Comparison of ENCODE assay signal across 40 cellular contexts in genomic region chr12:99644629-99645028, GRCh38. TPM values are rescaled to one million over a fixed set of nuclear protein-coding genes. Genes with fewer than 3 reads are reported as not detected.
"Had no signal": no experiment of that assay in that cellular context is flagged by ENCODE, and none has a peak within 500 bp of the region (broad histone marks: within the 10 kb centered on the region; RNA-seq: fewer than 3 reads in every experiment).

No MANE protein-coding gene starts in this region.

- H3K36me3 Mint-ChIP-seq: activated CD4-positive, alpha-beta memory T cell treated with anti-CD3 and anti-CD28 coated beads for 36 hours; activated CD8-positive, alpha-beta memory T cell treated with anti-CD3 and anti-CD28 coated beads, Interleukin-2, amount 10 ng/mL, durations not matched to agents 7 days and 5 days; activated naive CD4-positive, alpha-beta T cell treated with anti-CD3 and anti-CD28 coated beads, Interleukin-2, amount 50 U/mL, for 24 hours; activated naive CD8-positive, alpha-beta T cell treated with anti-CD3 and anti-CD28 coated beads for 36 hours had no signal

- DNase-seq: activated CD4-positive, alpha-beta memory T cell treated with anti-CD3 and anti-CD28 coated beads for 36 hours; activated CD4-positive, alpha-beta T cell treated with anti-CD3 and anti-CD28 coated beads for 36 hours; activated CD4-positive, alpha-beta T cell treated with anti-CD3 and anti-CD28 coated beads, Interleukin-2, amount 10 ng/mL, durations not matched to agents 24 days and 14 days; activated CD4-positive, CD25-positive, alpha-beta regulatory T cell; activated CD4-positive, CD25-positive, alpha-beta regulatory T cell treated with anti-CD3 and anti-CD28 coated beads, Interleukin-2, amount 50 U/mL, for 72 hours; activated CD8-positive, alpha-beta memory T cell treated with anti-CD3 and anti-CD28 coated beads, Interleukin-2, amount 10 ng/mL, durations not matched to agents 7 days and 5 days; activated CD8-positive, alpha-beta memory T cell treated with anti-CD3 and anti-CD28 coated beads, Interleukin-2, amount 50 U/mL, for 4 hours; activated CD8-positive, alpha-beta T cell treated with anti-CD3 and anti-CD28 coated beads, Interleukin-2, amount 10 ng/mL, durations not matched to agents 7 days and 5 days; activated effector memory CD4-positive, alpha-beta T cell treated with anti-CD3 and anti-CD28 coated beads, Interleukin-2, amount 50 U/mL, for 16 hours; activated naive CD4-positive, alpha-beta T cell treated with anti-CD3 and anti-CD28 coated beads for 36 hours; activated naive CD8-positive, alpha-beta T cell treated with anti-CD3 and anti-CD28 coated beads for 36 hours; activated naive CD8-positive, alpha-beta T cell treated with anti-CD3 and anti-CD28 coated beads, Interleukin-2, amount 50 U/mL, for 24 hours; activated T-cell treated with anti-CD3 and anti-CD28 coated beads, Interleukin-2, amount 50 U/mL, for 1 hour; activated T-cell treated with anti-CD3 and anti-CD28 coated beads, Interleukin-2, amount 50 U/mL, for 48 hours; adrenal gland; amygdala; aorta; body of pancreas; caudate nucleus; cortex of kidney; dermis blood vessel endothelial cell; effector CD4-positive, alpha-beta T cell; esophagus squamous epithelium; foreskin melanocyte; heart right ventricle; T-helper 17 cell; T1000; WERI-Rb-1 had no signal

- H3K4me1 Mint-ChIP-seq: activated CD4-positive, alpha-beta T cell treated with anti-CD3 and anti-CD28 coated beads for 36 hours; activated CD4-positive, alpha-beta T cell treated with anti-CD3 and anti-CD28 coated beads, Interleukin-2, amount 10 ng/mL, durations not matched to agents 24 days and 14 days; activated CD8-positive, alpha-beta memory T cell treated with anti-CD3 and anti-CD28 coated beads, Interleukin-2, amount 10 ng/mL, durations not matched to agents 7 days and 5 days; activated naive CD4-positive, alpha-beta T cell treated with anti-CD3 and anti-CD28 coated beads, Interleukin-2, amount 50 U/mL, for 24 hours; activated naive CD8-positive, alpha-beta T cell treated with anti-CD3 and anti-CD28 coated beads for 36 hours; activated naive CD8-positive, alpha-beta T cell treated with anti-CD3 and anti-CD28 coated beads, Interleukin-2, amount 50 U/mL, for 24 hours; T-helper 17 cell had no signal

- H3K9me3 Mint-ChIP-seq: activated CD4-positive, alpha-beta memory T cell treated with anti-CD3 and anti-CD28 coated beads for 36 hours; activated CD4-positive, alpha-beta T cell treated with anti-CD3 and anti-CD28 coated beads, Interleukin-2, amount 10 ng/mL, durations not matched to agents 24 days and 14 days; activated naive CD4-positive, alpha-beta T cell treated with anti-CD3 and anti-CD28 coated beads for 36 hours; activated naive CD4-positive, alpha-beta T cell treated with anti-CD3 and anti-CD28 coated beads, Interleukin-2, amount 50 U/mL, for 24 hours; activated naive CD8-positive, alpha-beta T cell treated with anti-CD3 and anti-CD28 coated beads, Interleukin-2, amount 50 U/mL, for 24 hours; activated T-helper 1 cell treated with anti-CD3 and anti-CD28 coated beads, Interleukin-12 subunit alpha, Interleukin-12 subunit beta, Interleukin-2, Interleukin-4 antibody, amounts not matched to agents 30 ng/mL and 10 ng/mL and 1 ng/mL, durations not matched to agents 14 hours and 24 hours and 36 hours; T-helper 2 cell treated with Interferon-gamma antibody and Interleukin-4, amounts not matched to agents 5 μg/mL and 100 μg/mL, for 36 hours had no signal

- H3K4me3 Mint-ChIP-seq: activated CD4-positive, alpha-beta memory T cell treated with anti-CD3 and anti-CD28 coated beads for 36 hours; activated CD4-positive, alpha-beta T cell treated with anti-CD3 and anti-CD28 coated beads for 36 hours; activated CD4-positive, alpha-beta T cell treated with anti-CD3 and anti-CD28 coated beads, Interleukin-2, amount 10 ng/mL, durations not matched to agents 24 days and 14 days; activated CD8-positive, alpha-beta memory T cell treated with anti-CD3 and anti-CD28 coated beads, Interleukin-2, amount 10 ng/mL, durations not matched to agents 7 days and 5 days; activated CD8-positive, alpha-beta T cell treated with anti-CD3 and anti-CD28 coated beads, Interleukin-2, amount 10 ng/mL, durations not matched to agents 7 days and 5 days; activated naive CD4-positive, alpha-beta T cell treated with anti-CD3 and anti-CD28 coated beads for 36 hours; activated naive CD4-positive, alpha-beta T cell treated with anti-CD3 and anti-CD28 coated beads, Interleukin-2, amount 50 U/mL, for 24 hours; activated naive CD8-positive, alpha-beta T cell treated with anti-CD3 and anti-CD28 coated beads for 36 hours; activated naive CD8-positive, alpha-beta T cell treated with anti-CD3 and anti-CD28 coated beads, Interleukin-2, amount 50 U/mL, for 24 hours; activated T-helper 1 cell treated with anti-CD3 and anti-CD28 coated beads, Interleukin-12 subunit alpha, Interleukin-12 subunit beta, Interleukin-2, Interleukin-4 antibody, amounts not matched to agents 30 ng/mL and 10 ng/mL and 1 ng/mL, durations not matched to agents 14 hours and 24 hours and 36 hours; T-helper 17 cell; T-helper 2 cell treated with Interferon-gamma antibody and Interleukin-4, amounts not matched to agents 5 μg/mL and 100 μg/mL, for 36 hours had no signal

- H3K27ac Mint-ChIP-seq: activated CD4-positive, alpha-beta memory T cell treated with anti-CD3 and anti-CD28 coated beads for 36 hours; activated CD4-positive, alpha-beta T cell treated with anti-CD3 and anti-CD28 coated beads for 36 hours; activated CD4-positive, alpha-beta T cell treated with anti-CD3 and anti-CD28 coated beads, Interleukin-2, amount 10 ng/mL, durations not matched to agents 24 days and 14 days; activated CD8-positive, alpha-beta memory T cell treated with anti-CD3 and anti-CD28 coated beads, Interleukin-2, amount 10 ng/mL, durations not matched to agents 7 days and 5 days; activated CD8-positive, alpha-beta T cell treated with anti-CD3 and anti-CD28 coated beads, Interleukin-2, amount 10 ng/mL, durations not matched to agents 7 days and 5 days; activated naive CD4-positive, alpha-beta T cell treated with anti-CD3 and anti-CD28 coated beads for 36 hours; activated naive CD4-positive, alpha-beta T cell treated with anti-CD3 and anti-CD28 coated beads, Interleukin-2, amount 50 U/mL, for 24 hours; activated naive CD8-positive, alpha-beta T cell treated with anti-CD3 and anti-CD28 coated beads for 36 hours; activated naive CD8-positive, alpha-beta T cell treated with anti-CD3 and anti-CD28 coated beads, Interleukin-2, amount 50 U/mL, for 24 hours; activated T-helper 1 cell treated with anti-CD3 and anti-CD28 coated beads, Interleukin-12 subunit alpha, Interleukin-12 subunit beta, Interleukin-2, Interleukin-4 antibody, amounts not matched to agents 30 ng/mL and 10 ng/mL and 1 ng/mL, durations not matched to agents 14 hours and 24 hours and 36 hours; activated T-helper 2 cell treated with anti-CD3 and anti-CD28 coated beads, Interferon-gamma antibody, Interleukin-2, Interleukin-4, amounts not matched to agents 10 μg/mL and 5 μg/mL and 100 μg/mL, durations not matched to agents 14 hours and 24 hours and 36 hours; T-helper 17 cell; T-helper 2 cell treated with Interferon-gamma antibody and Interleukin-4, amounts not matched to agents 5 μg/mL and 100 μg/mL, for 36 hours had no signal

- H3K27me3 ChIP-seq: adrenal gland, body of pancreas, esophagus squamous epithelium, gastroesophageal sphincter, heart right ventricle had no signal

- H3K4me3 ChIP-seq: adrenal gland, body of pancreas, esophagus squamous epithelium, gastroesophageal sphincter, heart right ventricle had no signal

- H3K4me1 ChIP-seq: adrenal gland, body of pancreas, esophagus squamous epithelium, gastroesophageal sphincter, heart right ventricle had no signal

- H3K9me3 ChIP-seq: adrenal gland, body of pancreas, esophagus squamous epithelium, gastroesophageal sphincter had no signal

- H3K27me3 Mint-ChIP-seq: activated CD4-positive, alpha-beta memory T cell treated with anti-CD3 and anti-CD28 coated beads for 36 hours; activated CD4-positive, alpha-beta T cell treated with anti-CD3 and anti-CD28 coated beads for 36 hours; activated CD4-positive, alpha-beta T cell treated with anti-CD3 and anti-CD28 coated beads, Interleukin-2, amount 10 ng/mL, durations not matched to agents 24 days and 14 days; activated CD8-positive, alpha-beta memory T cell treated with anti-CD3 and anti-CD28 coated beads, Interleukin-2, amount 10 ng/mL, durations not matched to agents 7 days and 5 days; activated naive CD4-positive, alpha-beta T cell treated with anti-CD3 and anti-CD28 coated beads, Interleukin-2, amount 50 U/mL, for 24 hours; activated naive CD8-positive, alpha-beta T cell treated with anti-CD3 and anti-CD28 coated beads for 36 hours; activated naive CD8-positive, alpha-beta T cell treated with anti-CD3 and anti-CD28 coated beads, Interleukin-2, amount 50 U/mL, for 24 hours; T-helper 17 cell had no signal

- H3K36me3 ChIP-seq: adrenal gland, esophagus squamous epithelium, heart right ventricle, WERI-Rb-1 had no signal

- H3K27ac ChIP-seq: adrenal gland, body of pancreas, epithelial cell of prostate, esophagus squamous epithelium, gastroesophageal sphincter, heart right ventricle, WERI-Rb-1 had no signal

- ATAC-seq: activated CD4-positive, alpha-beta T cell treated with anti-CD3 and anti-CD28 coated beads for 36 hours; activated CD8-positive, alpha-beta memory T cell treated with anti-CD3 and anti-CD28 coated beads, Interleukin-2, amount 10 ng/mL, durations not matched to agents 7 days and 5 days; activated CD8-positive, alpha-beta T cell treated with anti-CD3 and anti-CD28 coated beads, Interleukin-2, amount 10 ng/mL, durations not matched to agents 7 days and 5 days; activated naive CD8-positive, alpha-beta T cell treated with anti-CD3 and anti-CD28 coated beads, Interleukin-2, amount 50 U/mL, for 24 hours; body of pancreas; gastroesophageal sphincter; heart right ventricle; T-helper 17 cell had no signal

RNA-seq across cellular contexts. Expression of gene GARIN6, which starts 2.9 kb away (rescaled TPM):
- total RNA-seq: activated CD4-positive, alpha-beta memory T cell treated with anti-CD3 and anti-CD28 coated beads for 36 hours; activated CD4-positive, alpha-beta T cell treated with anti-CD3 and anti-CD28 coated beads for 36 hours; activated CD4-positive, alpha-beta T cell treated with anti-CD3 and anti-CD28 coated beads, Interleukin-2, amount 10 ng/mL, durations not matched to agents 24 days and 14 days; activated CD8-positive, alpha-beta memory T cell treated with anti-CD3 and anti-CD28 coated beads for 36 hours; activated CD8-positive, alpha-beta memory T cell treated with anti-CD3 and anti-CD28 coated beads, Interleukin-2, amount 10 ng/mL, durations not matched to agents 7 days and 5 days; activated CD8-positive, alpha-beta T cell treated with anti-CD3 and anti-CD28 coated beads, Interleukin-2, amount 10 ng/mL, durations not matched to agents 7 days and 5 days; activated naive CD4-positive, alpha-beta T cell treated with anti-CD3 and anti-CD28 coated beads for 36 hours; activated naive CD8-positive, alpha-beta T cell treated with anti-CD3 and anti-CD28 coated beads for 36 hours; activated T-helper 1 cell treated with anti-CD3 and anti-CD28 coated beads, Interleukin-12 subunit alpha, Interleukin-12 subunit beta, Interleukin-2, Interleukin-4 antibody, amounts not matched to agents 30 ng/mL and 10 ng/mL and 1 ng/mL, durations not matched to agents 14 hours and 24 hours and 36 hours; activated T-helper 2 cell treated with anti-CD3 and anti-CD28 coated beads, Interferon-gamma antibody, Interleukin-2, Interleukin-4, amounts not matched to agents 10 μg/mL and 5 μg/mL and 100 μg/mL, durations not matched to agents 14 hours and 24 hours and 36 hours; adrenal gland; aorta; body of pancreas; chondrocyte; dermis blood vessel endothelial cell; endothelial cell of umbilical vein; esophagus squamous epithelium; fibroblast of lung; fibroblast of villous mesenchyme; gastroesophageal sphincter; glomerular endothelial cell; heart right ventricle; T-helper 17 cell had no signal
